Comparison of ENCODE assay signal across 1 cellular context in the genomic region with DNA sequence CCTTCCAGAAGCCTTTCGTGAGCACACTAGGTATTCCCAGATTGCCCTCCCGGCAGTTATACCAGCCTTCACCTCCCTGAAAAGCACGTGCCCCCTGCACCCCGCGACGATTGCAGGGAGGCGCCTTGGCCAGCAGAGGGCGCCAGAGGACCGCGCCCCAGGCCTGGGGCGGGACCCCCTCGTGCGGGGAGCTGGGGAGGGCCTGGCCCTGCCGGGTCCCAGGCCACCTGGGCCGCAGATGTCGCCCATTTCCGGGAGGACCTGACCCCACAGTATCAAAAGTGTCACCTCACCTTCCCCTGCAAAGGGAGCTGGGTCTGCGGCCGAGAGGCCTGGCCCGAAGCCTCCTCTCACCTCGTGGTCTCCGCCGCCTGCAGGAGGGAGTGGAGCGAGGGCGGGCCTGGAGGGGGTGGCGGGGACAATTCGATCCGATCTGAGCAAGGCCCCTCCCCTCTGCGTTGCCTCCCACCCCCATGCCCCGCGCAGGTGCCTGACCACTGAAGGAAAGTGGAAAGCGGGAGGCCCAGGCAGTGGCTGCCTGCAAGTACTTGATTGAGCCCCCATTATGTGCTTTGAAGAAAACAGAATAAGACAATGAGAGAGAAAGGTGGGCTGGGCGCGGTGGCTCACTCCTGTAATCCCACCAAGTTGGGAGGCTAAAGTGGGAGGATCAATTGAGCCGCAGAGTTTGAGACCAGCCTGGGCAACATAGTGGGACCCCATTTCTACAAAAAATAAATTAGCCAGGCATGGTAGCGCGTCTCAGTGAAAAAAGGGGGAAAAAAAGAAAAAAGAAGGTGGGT.
A peak's percentile ranks its signal among the peaks of the same experiment; 100 is the strongest.
TF ChIP-seq lines count a peak whose summit lies in the region.

No MANE protein-coding gene starts in this region.

TF ChIP-seq in K562, 482 proteins besides CTCF, POLR2A, EP300 and RAD21 (continued from another document and continues in another):
- TF ChIP-seq CUX1 (CRISPR knock-in tag; IDR thresholded peaks at IDR 0.05) (no peak), ZNF124 (CRISPR knock-in tag; IDR thresholded peaks at IDR 0.05) (no peak), NR3C1 (CRISPR knock-in tag; IDR thresholded peaks at IDR 0.05) (peak; percentile 63; the same call in 1 of the 2 replicates), GTF2E2 (tag; IDR thresholded peaks at IDR 0.05) (no peak), ZBTB7A (IDR thresholded peaks at IDR 0.05; ENCODE audit: borderline replicate concordance, control insufficient read depth, low read depth, low read length) (peak; percentile 98), MYBL2 (IDR thresholded peaks at IDR 0.05; ENCODE audit: low read depth) (no peak), MYBL2 (CRISPR knock-in tag; IDR thresholded peaks at IDR 0.05; ENCODE audit: borderline replicate concordance) (no peak), CSDE1 (IDR thresholded peaks at IDR 0.05) (no peak), TEAD1 (CRISPR knock-in tag; IDR thresholded peaks at IDR 0.05) (no peak), RUNX1 (IDR thresholded peaks at IDR 0.05; ENCODE audit: low read depth) (no peak), MBD2 (IDR thresholded peaks at IDR 0.05; ENCODE audit: borderline replicate concordance, low read depth) (no peak), THRA (IDR thresholded peaks at IDR 0.05) (no peak), HDAC3 (IDR thresholded peaks at IDR 0.05; ENCODE audit: borderline replicate concordance, partially characterized antibody) (no peak), FIP1L1 (IDR thresholded peaks at IDR 0.05; ENCODE audit: low read depth, low read length, poor library complexity, severe bottlenecking) (no peak), POLR2G (IDR thresholded peaks at IDR 0.05; ENCODE audit: low read depth, low read length) (peak; percentile 77), RFX1 (IDR thresholded peaks at IDR 0.05) (no peak), OTX1 (CRISPR knock-in tag; IDR thresholded peaks at IDR 0.05) (no peak), PCBP2 (IDR thresholded peaks at IDR 0.05; ENCODE audit: low read depth, low read length, poor library complexity, severe bottlenecking) (no peak), KDM2B (CRISPR knock-in tag; IDR thresholded peaks at IDR 0.05) (no peak), NCOA4 (IDR thresholded peaks at IDR 0.05; ENCODE audit: partially characterized antibody) (no peak), RBBP5 (IDR thresholded peaks at IDR 0.05; ENCODE audit: borderline replicate concordance, insufficient read depth, low read length, poor library complexity, severe bottlenecking) (no peak), ATF2 (CRISPR knock-in tag; IDR thresholded peaks at IDR 0.05) (no peak), POLR2AphosphoS2 (IDR thresholded peaks at IDR 0.05; ENCODE audit: low read length) (no peak), ADNP (tag; IDR thresholded peaks at IDR 0.05) (no peak), SMAD3 (CRISPR knock-in tag; conservative IDR thresholded peaks at IDR 0.05) (no peak), ZNF507 (tag; conservative IDR thresholded peaks at IDR 0.05) (no peak), THAP12 (CRISPR knock-in tag; IDR thresholded peaks at IDR 0.05) (no peak), TBP (optimal IDR thresholded peaks at IDR 0.05; ENCODE audit: low read depth, low read length) (peak; percentile 52), PKNOX1 (IDR thresholded peaks at IDR 0.05) (no peak), DACH1 (IDR thresholded peaks at IDR 0.05; ENCODE audit: partially characterized antibody) (peak; percentile 52), POLR3G (IDR thresholded peaks at IDR 0.05; ENCODE audit: extremely low read depth, insufficient read length, insufficient replicate concordance) (no peak), ZNF707 (CRISPR knock-in tag; conservative IDR thresholded peaks at IDR 0.05) (no peak), SRF (CRISPR knock-in tag; IDR thresholded peaks at IDR 0.05) (no peak), TCF7L2 (IDR thresholded peaks at IDR 0.05; ENCODE audit: low read depth, low read length) (no peak), ZNF398 (CRISPR knock-in tag; IDR thresholded peaks at IDR 0.05) (no peak)
- TF ChIP-seq, protein P1, sequence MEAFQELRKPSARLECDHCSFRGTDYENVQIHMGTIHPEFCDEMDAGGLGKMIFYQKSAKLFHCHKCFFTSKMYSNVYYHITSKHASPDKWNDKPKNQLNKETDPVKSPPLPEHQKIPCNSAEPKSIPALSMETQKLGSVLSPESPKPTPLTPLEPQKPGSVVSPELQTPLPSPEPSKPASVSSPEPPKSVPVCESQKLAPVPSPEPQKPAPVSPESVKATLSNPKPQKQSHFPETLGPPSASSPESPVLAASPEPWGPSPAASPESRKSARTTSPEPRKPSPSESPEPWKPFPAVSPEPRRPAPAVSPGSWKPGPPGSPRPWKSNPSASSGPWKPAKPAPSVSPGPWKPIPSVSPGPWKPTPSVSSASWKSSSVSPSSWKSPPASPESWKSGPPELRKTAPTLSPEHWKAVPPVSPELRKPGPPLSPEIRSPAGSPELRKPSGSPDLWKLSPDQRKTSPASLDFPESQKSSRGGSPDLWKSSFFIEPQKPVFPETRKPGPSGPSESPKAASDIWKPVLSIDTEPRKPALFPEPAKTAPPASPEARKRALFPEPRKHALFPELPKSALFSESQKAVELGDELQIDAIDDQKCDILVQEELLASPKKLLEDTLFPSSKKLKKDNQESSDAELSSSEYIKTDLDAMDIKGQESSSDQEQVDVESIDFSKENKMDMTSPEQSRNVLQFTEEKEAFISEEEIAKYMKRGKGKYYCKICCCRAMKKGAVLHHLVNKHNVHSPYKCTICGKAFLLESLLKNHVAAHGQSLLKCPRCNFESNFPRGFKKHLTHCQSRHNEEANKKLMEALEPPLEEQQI (IDR thresholded peaks at IDR 0.05), result no peak
- TF ChIP-seq, protein P2, sequence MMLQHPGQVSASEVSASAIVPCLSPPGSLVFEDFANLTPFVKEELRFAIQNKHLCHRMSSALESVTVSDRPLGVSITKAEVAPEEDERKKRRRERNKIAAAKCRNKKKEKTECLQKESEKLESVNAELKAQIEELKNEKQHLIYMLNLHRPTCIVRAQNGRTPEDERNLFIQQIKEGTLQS (IDR thresholded peaks at IDR 0.05), result no peak
- TF ChIP-seq, protein P2 (CRISPR knock-in tag; conservative IDR thresholded peaks at IDR 0.05), result no peak
- TF ChIP-seq, protein P3, sequence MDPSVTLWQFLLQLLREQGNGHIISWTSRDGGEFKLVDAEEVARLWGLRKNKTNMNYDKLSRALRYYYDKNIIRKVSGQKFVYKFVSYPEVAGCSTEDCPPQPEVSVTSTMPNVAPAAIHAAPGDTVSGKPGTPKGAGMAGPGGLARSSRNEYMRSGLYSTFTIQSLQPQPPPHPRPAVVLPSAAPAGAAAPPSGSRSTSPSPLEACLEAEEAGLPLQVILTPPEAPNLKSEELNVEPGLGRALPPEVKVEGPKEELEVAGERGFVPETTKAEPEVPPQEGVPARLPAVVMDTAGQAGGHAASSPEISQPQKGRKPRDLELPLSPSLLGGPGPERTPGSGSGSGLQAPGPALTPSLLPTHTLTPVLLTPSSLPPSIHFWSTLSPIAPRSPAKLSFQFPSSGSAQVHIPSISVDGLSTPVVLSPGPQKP (CRISPR knock-in tag; IDR thresholded peaks at IDR 0.05), result no peak
